In genomic region chr22:23754220-23754919, GRCh38 we compare ENCODE assay signal across 21 cellular contexts. TPM values are rescaled to one million over a fixed set of nuclear protein-coding genes. Genes with fewer than 3 reads are reported as not detected.
DNase-seq lines count a peak whose midpoint lies in the region; ATAC-seq, FAIRE-seq and TF ChIP-seq lines count a peak whose summit lies in the region.
"Had no signal": no experiment of that assay in that cellular context is flagged by ENCODE, and none has a peak within 500 bp of the region (broad histone marks: within the 10 kb centered on the region; RNA-seq: fewer than 3 reads in every experiment).

Gene VPREB3, minus strand, starts transcription at chr22:23754425. Its CDS starts 62 bp downstream, at chr22:23754363.

- peak within 1 kb of the TSS; percentile 47 for H3K27ac Mint-ChIP-seq in astrocyte (ENCODE audit: unreplicated experiment)

- H3K4me1 ChIP-seq in astrocyte (ENCODE audit: insufficient read depth, low read length), result peaks cover 3% of the 10 kb centered on the region
- peaks cover 4 to 72% (median 35%) of the 10 kb centered on the region in 6 donors for H3K4me1 ChIP-seq in spleen

- H3K4me3 Mint-ChIP-seq in astrocyte (ENCODE audit: unreplicated experiment), result no peak within 1 kb of the TSS

- H3K4me3 ChIP-seq in GM08714 (ENCODE audit: low read length), result peak within 1 kb of the TSS; percentile 22; the same call in 1 of the 2 replicates
- H3K4me3 ChIP-seq in H7 (ENCODE audit: insufficient read depth, low read depth, low read length), result no peak within 1 kb of the TSS
- no peak within 1 kb of the TSS for H3K4me3 ChIP-seq in astrocyte (ENCODE audit: insufficient read depth, low read depth, low read length)
- peak within 1 kb of the TSS in 7 of 8 donors; percentile 43 to 85 (median 61) for H3K4me3 ChIP-seq in spleen
- H3K4me3 ChIP-seq: cardiac muscle cell, left lung, pancreas, sigmoid colon, stomach had no signal

- no peak for ATAC-seq in HG03378 (IDR thresholded peaks at IDR 0.05; ENCODE audit: unreplicated experiment)
- no peak for ATAC-seq in GM21529 (IDR thresholded peaks at IDR 0.05; ENCODE audit: unreplicated experiment)
- ATAC-seq: left lung, pancreas had no signal

- no peaks in the 10 kb centered on the region for H3K27me3 ChIP-seq in H7 (ENCODE audit: control insufficient read depth, insufficient read depth, low read length)
- no peaks in the 10 kb centered on the region for H3K27me3 ChIP-seq in astrocyte (ENCODE audit: insufficient read depth, low read length)
- no peaks in the 10 kb centered on the region for H3K27me3 ChIP-seq in spleen (replicated peaks in 1 of 7)
- H3K27me3 ChIP-seq: cardiac muscle cell, left lung, pancreas, sigmoid colon, stomach had no signal

- H4K20me1 ChIP-seq in astrocyte (ENCODE audit: insufficient read depth, low read length), result no peaks in the 10 kb centered on the region

- no peak for TF ChIP-seq CTCF in astrocyte (IDR thresholded peaks at IDR 0.05; ENCODE audit: insufficient read depth, low read depth, low read length)
- no peak for TF ChIP-seq CTCF in spleen (IDR thresholded peaks at IDR 0.05 in 8 of 11, conservative IDR thresholded peaks at IDR 0.05 in 3 of 11)

- no peaks in the 10 kb centered on the region for H3K9me3 ChIP-seq in astrocyte (ENCODE audit: insufficient read depth, low read depth, low read length)
- no peaks in the 10 kb centered on the region for H3K9me3 ChIP-seq in spleen
- H3K9me3 ChIP-seq: left lung, pancreas, sigmoid colon, stomach had no signal

- 74 to 91% (median 82%) methylated on average over 14 of the region's 14 CpGs for WGBS in spleen, 5 donors

- TF ChIP-seq POLR2A in spleen (IDR thresholded peaks at IDR 0.05), result no peak

- FAIRE-seq in astrocyte (lab: Jason Lieb, UNC), result no peak
- FAIRE-seq: G401.6, pancreas had no signal

- no peak within 1 kb of the TSS for H3K4me2 ChIP-seq in astrocyte (ENCODE audit: low read length)

- H3K9me3 Mint-ChIP-seq in astrocyte (ENCODE audit: unreplicated experiment), result no peaks in the 10 kb centered on the region

- peaks cover 4% of the 10 kb centered on the region for H3K4me1 Mint-ChIP-seq in astrocyte (ENCODE audit: low read depth, unreplicated experiment)

- peaks cover 4% of the 10 kb centered on the region for H3K79me2 ChIP-seq in astrocyte (ENCODE audit: insufficient read depth, low read length)

- DNase-seq in H7 (peak; percentile 60), astrocyte (ENCODE audit: low read depth) (no peak), spleen (peak; percentile 84), NCI-H345 (lab: John Stamatoyannopoulos, UW) (no peak)
- DNase-seq: activated CD4-positive, CD25-positive, alpha-beta regulatory T cell; activated CD8-positive, alpha-beta memory T cell treated with anti-CD3 and anti-CD28 coated beads for 24 hours; HCEC 1CT; left lung; NCI-H187 treated with DMSO at 0.1 percent for 48 hours; pancreas; Right ventricle myocardium superior; sigmoid colon; stomach had no signal

- H2AFZ ChIP-seq in astrocyte (ENCODE audit: low read depth, low read length), result no peak within 1 kb of the TSS

- H3K27me3 Mint-ChIP-seq in astrocyte (ENCODE audit: low read depth, unreplicated experiment), result no peaks in the 10 kb centered on the region

- H3K36me3 ChIP-seq in H7 (replicated peaks; ENCODE audit: control insufficient read depth, insufficient read depth, low read length) (no peaks in the 10 kb centered on the region), astrocyte (ENCODE audit: insufficient read depth, low read length) (no peaks in the 10 kb centered on the region), spleen (no peaks in the 10 kb centered on the region)
- H3K36me3 ChIP-seq: cardiac muscle cell, left lung, pancreas, sigmoid colon, stomach had no signal

- no peak within 1 kb of the TSS for H3K9ac ChIP-seq in astrocyte (ENCODE audit: low read length)

- no peak within 1 kb of the TSS for H3K27ac ChIP-seq in astrocyte (ENCODE audit: low read depth, low read length)
- peak within 1 kb of the TSS in 5 of 8 donors; percentile 85 to 94 (median 91) for H3K27ac ChIP-seq in spleen
- H3K27ac ChIP-seq: cardiac muscle cell, left lung, pancreas, sigmoid colon, stomach had no signal

- intact Hi-C loops in spleen (cut with DNase I; ENCODE audit: low total_unique reads), result no loop called here

- H3K36me3 Mint-ChIP-seq in astrocyte (ENCODE audit: low read depth, unreplicated experiment), result no peaks in the 10 kb centered on the region

RNA-seq across cellular contexts. Expression of gene VPREB3, which starts in this region (rescaled TPM):
- not detected in 2 replicates for total RNA-seq in H7 (2014; rRNA removed; shearing (Covaris generic))
- total RNA-seq in astrocyte (0.50 TPM in 1 of 2 replicates, not detected in the other), spleen (100 to 1,000 TPM in 1 of 7 donors, 10 to 100 TPM in 6; 24.9 to 103 (median 49.5) TPM)
- 100 to 1,000 TPM; 315 to 472 (median 377) TPM for polyA plus RNA-seq in spleen
- total RNA-seq: glomerular endothelial cell; left lung; NCI-H460; sigmoid colon; stomach; T-helper 1 cell treated with Interleukin-12 subunit alpha and Interleukin-12 subunit beta and Interleukin-4 antibody, amounts not matched to agents 30 ng/mL and 1 ng/mL, for 36 hours had no signal

Comparison
In these comparisons a context has a peak if more than half of its experiments do, and no peak if none do; other contexts are left out.
1. RNA of gene VPREB3 (total RNA-seq): 24.9 to 103 TPM in spleen; 0.50 TPM in astrocyte and not detected in H7; every median in the first group is over 10 times any median in the second.
2. Peak in DNase-seq in H7; RNA of the gene not detected or under 1 TPM.
3. H3K4me3 ChIP-seq: peak in GM08714 (single experiment) and spleen (7 of 8); none in H7 (single experiment) and astrocyte (single experiment).